In the genomic region with DNA sequence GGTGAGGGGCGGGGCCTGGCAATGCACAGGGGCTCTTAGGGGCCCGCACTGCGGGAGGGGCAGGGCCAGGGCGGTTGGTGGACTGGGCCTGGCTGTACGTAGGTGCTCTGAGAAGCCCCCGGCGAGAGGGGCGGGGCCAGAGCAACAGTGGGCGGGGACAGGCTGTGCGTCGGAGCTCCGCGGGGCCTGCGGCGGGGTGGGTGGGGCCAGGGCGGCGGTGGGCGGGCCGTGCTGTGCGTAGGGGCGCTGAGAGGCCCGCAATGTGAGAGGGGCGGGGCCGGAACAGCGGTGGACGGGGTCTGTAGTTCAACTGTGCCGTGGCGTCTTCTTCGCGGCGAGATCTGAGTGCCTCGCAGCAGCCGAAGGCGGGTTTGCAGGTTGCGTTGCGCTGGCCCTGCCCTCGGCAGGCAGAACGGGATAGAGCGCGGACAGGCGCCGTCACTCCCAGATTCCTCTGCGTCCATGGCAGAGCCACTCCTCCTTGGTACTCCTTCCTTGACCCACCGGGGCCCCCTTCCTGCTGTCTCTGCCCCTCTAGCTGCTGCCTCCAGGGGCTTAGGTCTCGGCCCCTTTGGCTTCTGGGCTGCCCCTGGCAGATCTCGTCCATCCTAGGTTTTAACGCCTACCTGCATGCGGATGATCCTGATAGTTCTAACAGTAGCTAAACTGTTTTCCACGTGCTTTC, we compare ENCODE assay signal across 1 cellular context.
A peak's percentile ranks its signal among the peaks of the same experiment; 100 is the strongest.
TF ChIP-seq lines count a peak whose summit lies in the region.

No MANE protein-coding gene starts in this region.

TF ChIP-seq in HepG2, 621 proteins besides CTCF, POLR2A, EP300 and RAD21 (continued from another document and continues in another):
- TF ChIP-seq, protein P1, sequence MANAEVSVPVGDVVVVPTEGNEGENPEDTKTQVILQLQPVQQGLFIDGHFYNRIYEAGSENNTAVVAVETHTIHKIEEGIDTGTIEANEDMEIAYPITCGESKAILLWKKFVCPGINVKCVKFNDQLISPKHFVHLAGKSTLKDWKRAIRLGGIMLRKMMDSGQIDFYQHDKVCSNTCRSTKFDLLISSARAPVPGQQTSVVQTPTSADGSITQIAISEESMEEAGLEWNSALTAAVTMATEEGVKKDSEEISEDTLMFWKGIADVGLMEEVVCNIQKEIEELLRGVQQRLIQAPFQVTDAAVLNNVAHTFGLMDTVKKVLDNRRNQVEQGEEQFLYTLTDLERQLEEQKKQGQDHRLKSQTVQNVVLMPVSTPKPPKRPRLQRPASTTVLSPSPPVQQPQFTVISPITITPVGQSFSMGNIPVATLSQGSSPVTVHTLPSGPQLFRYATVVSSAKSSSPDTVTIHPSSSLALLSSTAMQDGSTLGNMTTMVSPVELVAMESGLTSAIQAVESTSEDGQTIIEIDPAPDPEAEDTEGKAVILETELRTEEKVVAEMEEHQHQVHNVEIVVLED (CRISPR knock-in tag; IDR thresholded peaks at IDR 0.05; ENCODE audit: borderline replicate concordance): peak; percentile 64; the same call in 1 of the 2 replicates
- TF ChIP-seq HDAC2 (CRISPR knock-in tag; IDR thresholded peaks at IDR 0.05) (peak; percentile 34; the same call in 1 of the 2 replicates), ZC3H4 (CRISPR knock-in tag; IDR thresholded peaks at IDR 0.05; ENCODE audit: borderline replicate concordance) (no peak), HOXA3 (CRISPR knock-in tag; IDR thresholded peaks at IDR 0.05) (peak; percentile 69; the same call in 1 of the 2 replicates), SNRNP70 (IDR thresholded peaks at IDR 0.05; ENCODE audit: low read depth, low read length) (no peak), ZNF777 (CRISPR knock-in tag; IDR thresholded peaks at IDR 0.05) (peak; percentile 44), NR2C2 (CRISPR knock-in tag; IDR thresholded peaks at IDR 0.05; ENCODE audit: borderline replicate concordance) (no peak; the same call in 1 of the 2 replicates), RNF2 (conservative IDR thresholded peaks at IDR 0.05; ENCODE audit: low read depth) (peak; percentile 39; the same call in 1 of the 2 replicates), CHCHD3 (CRISPR knock-in tag; IDR thresholded peaks at IDR 0.05) (no peak), GABPB1 (CRISPR knock-in tag; IDR thresholded peaks at IDR 0.05) (peak; percentile 81), ZNF850 (CRISPR knock-in tag; conservative IDR thresholded peaks at IDR 0.05) (no peak), HIVEP1 (CRISPR knock-in tag; IDR thresholded peaks at IDR 0.05) (peak; percentile 57; the same call in 1 of the 2 replicates), NFKB2 (CRISPR knock-in tag; IDR thresholded peaks at IDR 0.05; ENCODE audit: borderline replicate concordance) (peak; percentile 68; the same call in 1 of the 2 replicates), ZSCAN21 (CRISPR knock-in tag; IDR thresholded peaks at IDR 0.05; ENCODE audit: borderline replicate concordance) (peak; percentile 69; the same call in 1 of the 2 replicates), SOX13 (IDR thresholded peaks at IDR 0.05) (no peak), SOX13 (CRISPR knock-in tag; conservative IDR thresholded peaks at IDR 0.05 in 1 of 2, IDR thresholded peaks at IDR 0.05 in 1 of 2) (no peak), CEBPB (IDR thresholded peaks at IDR 0.05; ENCODE audit: borderline replicate concordance, low read depth, low read length) (no peak), SIN3A (IDR thresholded peaks at IDR 0.05; ENCODE audit: borderline replicate concordance, low read depth, low read length) (peak; percentile 39; the same call in 1 of the 2 replicates), SMAD9 (CRISPR knock-in tag; IDR thresholded peaks at IDR 0.05) (no peak), ZNF552 (CRISPR knock-in tag; IDR thresholded peaks at IDR 0.05; ENCODE audit: borderline replicate concordance) (peak; percentile 57; the same call in 1 of the 2 replicates), MLLT10 (CRISPR knock-in tag; IDR thresholded peaks at IDR 0.05) (no peak), FOXA3 (CRISPR knock-in tag; IDR thresholded peaks at IDR 0.05) (0 out of 2 replicates have a peak, but pooled peaks have one; percentile 6), RXRB (CRISPR knock-in tag; IDR thresholded peaks at IDR 0.05; ENCODE audit: borderline replicate concordance) (peak; percentile 34; the same call in 1 of the 2 replicates), ARNTL (CRISPR knock-in tag; IDR thresholded peaks at IDR 0.05) (peak; percentile 49; the same call in 1 of the 2 replicates), ETV5 (CRISPR knock-in tag; IDR thresholded peaks at IDR 0.05; ENCODE audit: borderline replicate concordance) (peak; percentile 60; the same call in 1 of the 2 replicates)
- TF ChIP-seq, protein P2, sequence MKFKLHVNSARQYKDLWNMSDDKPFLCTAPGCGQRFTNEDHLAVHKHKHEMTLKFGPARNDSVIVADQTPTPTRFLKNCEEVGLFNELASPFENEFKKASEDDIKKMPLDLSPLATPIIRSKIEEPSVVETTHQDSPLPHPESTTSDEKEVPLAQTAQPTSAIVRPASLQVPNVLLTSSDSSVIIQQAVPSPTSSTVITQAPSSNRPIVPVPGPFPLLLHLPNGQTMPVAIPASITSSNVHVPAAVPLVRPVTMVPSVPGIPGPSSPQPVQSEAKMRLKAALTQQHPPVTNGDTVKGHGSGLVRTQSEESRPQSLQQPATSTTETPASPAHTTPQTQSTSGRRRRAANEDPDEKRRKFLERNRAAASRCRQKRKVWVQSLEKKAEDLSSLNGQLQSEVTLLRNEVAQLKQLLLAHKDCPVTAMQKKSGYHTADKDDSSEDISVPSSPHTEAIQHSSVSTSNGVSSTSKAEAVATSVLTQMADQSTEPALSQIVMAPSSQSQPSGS (CRISPR knock-in tag; IDR thresholded peaks at IDR 0.05): peak; percentile 16; the same call in 1 of the 2 replicates
- TF ChIP-seq, protein P3, sequence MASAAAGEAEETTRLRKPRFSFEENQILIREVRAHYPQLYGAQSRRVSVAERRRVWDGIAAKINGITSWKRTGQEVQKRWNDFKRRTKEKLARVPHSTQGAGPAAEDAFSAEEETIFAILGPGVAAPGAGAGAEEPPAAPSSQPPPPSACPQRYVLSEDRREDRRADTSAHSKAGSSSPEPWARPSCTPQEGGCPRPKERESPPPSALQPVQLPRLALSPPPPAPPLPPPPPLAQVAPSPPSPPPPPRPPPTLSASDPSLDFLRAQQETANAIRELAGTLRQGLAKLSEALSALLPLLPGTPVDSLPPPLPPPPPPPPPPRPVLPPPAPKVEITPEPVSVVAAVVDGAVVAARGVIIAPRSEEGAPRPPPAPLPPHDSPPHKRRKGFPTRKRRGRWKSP (CRISPR knock-in tag; IDR thresholded peaks at IDR 0.05): 0 out of 2 replicates have a peak, but pooled peaks have one; percentile 27
- TF ChIP-seq, protein P4, sequence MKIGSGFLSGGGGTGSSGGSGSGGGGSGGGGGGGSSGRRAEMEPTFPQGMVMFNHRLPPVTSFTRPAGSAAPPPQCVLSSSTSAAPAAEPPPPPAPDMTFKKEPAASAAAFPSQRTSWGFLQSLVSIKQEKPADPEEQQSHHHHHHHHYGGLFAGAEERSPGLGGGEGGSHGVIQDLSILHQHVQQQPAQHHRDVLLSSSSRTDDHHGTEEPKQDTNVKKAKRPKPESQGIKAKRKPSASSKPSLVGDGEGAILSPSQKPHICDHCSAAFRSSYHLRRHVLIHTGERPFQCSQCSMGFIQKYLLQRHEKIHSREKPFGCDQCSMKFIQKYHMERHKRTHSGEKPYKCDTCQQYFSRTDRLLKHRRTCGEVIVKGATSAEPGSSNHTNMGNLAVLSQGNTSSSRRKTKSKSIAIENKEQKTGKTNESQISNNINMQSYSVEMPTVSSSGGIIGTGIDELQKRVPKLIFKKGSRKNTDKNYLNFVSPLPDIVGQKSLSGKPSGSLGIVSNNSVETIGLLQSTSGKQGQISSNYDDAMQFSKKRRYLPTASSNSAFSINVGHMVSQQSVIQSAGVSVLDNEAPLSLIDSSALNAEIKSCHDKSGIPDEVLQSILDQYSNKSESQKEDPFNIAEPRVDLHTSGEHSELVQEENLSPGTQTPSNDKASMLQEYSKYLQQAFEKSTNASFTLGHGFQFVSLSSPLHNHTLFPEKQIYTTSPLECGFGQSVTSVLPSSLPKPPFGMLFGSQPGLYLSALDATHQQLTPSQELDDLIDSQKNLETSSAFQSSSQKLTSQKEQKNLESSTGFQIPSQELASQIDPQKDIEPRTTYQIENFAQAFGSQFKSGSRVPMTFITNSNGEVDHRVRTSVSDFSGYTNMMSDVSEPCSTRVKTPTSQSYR (CRISPR knock-in tag; IDR thresholded peaks at IDR 0.05; ENCODE audit: borderline replicate concordance): no peak
- TF ChIP-seq, protein P5, sequence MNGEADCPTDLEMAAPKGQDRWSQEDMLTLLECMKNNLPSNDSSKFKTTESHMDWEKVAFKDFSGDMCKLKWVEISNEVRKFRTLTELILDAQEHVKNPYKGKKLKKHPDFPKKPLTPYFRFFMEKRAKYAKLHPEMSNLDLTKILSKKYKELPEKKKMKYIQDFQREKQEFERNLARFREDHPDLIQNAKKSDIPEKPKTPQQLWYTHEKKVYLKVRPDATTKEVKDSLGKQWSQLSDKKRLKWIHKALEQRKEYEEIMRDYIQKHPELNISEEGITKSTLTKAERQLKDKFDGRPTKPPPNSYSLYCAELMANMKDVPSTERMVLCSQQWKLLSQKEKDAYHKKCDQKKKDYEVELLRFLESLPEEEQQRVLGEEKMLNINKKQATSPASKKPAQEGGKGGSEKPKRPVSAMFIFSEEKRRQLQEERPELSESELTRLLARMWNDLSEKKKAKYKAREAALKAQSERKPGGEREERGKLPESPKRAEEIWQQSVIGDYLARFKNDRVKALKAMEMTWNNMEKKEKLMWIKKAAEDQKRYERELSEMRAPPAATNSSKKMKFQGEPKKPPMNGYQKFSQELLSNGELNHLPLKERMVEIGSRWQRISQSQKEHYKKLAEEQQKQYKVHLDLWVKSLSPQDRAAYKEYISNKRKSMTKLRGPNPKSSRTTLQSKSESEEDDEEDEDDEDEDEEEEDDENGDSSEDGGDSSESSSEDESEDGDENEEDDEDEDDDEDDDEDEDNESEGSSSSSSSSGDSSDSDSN (CRISPR knock-in tag; IDR thresholded peaks at IDR 0.05): peak; percentile 36; the same call in 1 of the 2 replicates
- TF ChIP-seq, protein P6, sequence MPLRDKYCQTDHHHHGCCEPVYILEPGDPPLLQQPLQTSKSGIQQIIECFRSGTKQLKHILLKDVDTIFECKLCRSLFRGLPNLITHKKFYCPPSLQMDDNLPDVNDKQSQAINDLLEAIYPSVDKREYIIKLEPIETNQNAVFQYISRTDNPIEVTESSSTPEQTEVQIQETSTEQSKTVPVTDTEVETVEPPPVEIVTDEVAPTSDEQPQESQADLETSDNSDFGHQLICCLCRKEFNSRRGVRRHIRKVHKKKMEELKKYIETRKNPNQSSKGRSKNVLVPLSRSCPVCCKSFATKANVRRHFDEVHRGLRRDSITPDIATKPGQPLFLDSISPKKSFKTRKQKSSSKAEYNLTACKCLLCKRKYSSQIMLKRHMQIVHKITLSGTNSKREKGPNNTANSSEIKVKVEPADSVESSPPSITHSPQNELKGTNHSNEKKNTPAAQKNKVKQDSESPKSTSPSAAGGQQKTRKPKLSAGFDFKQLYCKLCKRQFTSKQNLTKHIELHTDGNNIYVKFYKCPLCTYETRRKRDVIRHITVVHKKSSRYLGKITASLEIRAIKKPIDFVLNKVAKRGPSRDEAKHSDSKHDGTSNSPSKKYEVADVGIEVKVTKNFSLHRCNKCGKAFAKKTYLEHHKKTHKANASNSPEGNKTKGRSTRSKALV (CRISPR knock-in tag; IDR thresholded peaks at IDR 0.05): no peak
- TF ChIP-seq, protein P7, sequence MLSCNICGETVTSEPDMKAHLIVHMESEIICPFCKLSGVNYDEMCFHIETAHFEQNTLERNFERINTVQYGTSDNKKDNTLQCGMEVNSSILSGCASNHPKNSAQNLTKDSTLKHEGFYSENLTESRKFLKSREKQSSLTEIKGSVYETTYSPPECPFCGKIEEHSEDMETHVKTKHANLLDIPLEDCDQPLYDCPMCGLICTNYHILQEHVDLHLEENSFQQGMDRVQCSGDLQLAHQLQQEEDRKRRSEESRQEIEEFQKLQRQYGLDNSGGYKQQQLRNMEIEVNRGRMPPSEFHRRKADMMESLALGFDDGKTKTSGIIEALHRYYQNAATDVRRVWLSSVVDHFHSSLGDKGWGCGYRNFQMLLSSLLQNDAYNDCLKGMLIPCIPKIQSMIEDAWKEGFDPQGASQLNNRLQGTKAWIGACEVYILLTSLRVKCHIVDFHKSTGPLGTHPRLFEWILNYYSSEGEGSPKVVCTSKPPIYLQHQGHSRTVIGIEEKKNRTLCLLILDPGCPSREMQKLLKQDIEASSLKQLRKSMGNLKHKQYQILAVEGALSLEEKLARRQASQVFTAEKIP (CRISPR knock-in tag; IDR thresholded peaks at IDR 0.05; ENCODE audit: borderline replicate concordance): no peak
- TF ChIP-seq, protein P8, sequence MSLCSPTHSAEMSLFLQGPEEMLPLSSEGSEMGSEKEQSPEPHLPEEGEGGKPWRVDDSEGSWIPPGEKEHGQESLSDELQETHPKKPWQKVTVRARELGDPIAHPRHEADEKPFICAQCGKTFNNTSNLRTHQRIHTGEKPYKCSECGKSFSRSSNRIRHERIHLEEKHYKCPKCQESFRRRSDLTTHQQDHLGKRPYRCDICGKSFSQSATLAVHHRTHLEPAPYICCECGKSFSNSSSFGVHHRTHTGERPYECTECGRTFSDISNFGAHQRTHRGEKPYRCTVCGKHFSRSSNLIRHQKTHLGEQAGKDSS (CRISPR knock-in tag; IDR thresholded peaks at IDR 0.05; ENCODE audit: borderline replicate concordance, low read depth): 0 out of 2 replicates have a peak, but pooled peaks have one; percentile 18
- TF ChIP-seq, protein P9, sequence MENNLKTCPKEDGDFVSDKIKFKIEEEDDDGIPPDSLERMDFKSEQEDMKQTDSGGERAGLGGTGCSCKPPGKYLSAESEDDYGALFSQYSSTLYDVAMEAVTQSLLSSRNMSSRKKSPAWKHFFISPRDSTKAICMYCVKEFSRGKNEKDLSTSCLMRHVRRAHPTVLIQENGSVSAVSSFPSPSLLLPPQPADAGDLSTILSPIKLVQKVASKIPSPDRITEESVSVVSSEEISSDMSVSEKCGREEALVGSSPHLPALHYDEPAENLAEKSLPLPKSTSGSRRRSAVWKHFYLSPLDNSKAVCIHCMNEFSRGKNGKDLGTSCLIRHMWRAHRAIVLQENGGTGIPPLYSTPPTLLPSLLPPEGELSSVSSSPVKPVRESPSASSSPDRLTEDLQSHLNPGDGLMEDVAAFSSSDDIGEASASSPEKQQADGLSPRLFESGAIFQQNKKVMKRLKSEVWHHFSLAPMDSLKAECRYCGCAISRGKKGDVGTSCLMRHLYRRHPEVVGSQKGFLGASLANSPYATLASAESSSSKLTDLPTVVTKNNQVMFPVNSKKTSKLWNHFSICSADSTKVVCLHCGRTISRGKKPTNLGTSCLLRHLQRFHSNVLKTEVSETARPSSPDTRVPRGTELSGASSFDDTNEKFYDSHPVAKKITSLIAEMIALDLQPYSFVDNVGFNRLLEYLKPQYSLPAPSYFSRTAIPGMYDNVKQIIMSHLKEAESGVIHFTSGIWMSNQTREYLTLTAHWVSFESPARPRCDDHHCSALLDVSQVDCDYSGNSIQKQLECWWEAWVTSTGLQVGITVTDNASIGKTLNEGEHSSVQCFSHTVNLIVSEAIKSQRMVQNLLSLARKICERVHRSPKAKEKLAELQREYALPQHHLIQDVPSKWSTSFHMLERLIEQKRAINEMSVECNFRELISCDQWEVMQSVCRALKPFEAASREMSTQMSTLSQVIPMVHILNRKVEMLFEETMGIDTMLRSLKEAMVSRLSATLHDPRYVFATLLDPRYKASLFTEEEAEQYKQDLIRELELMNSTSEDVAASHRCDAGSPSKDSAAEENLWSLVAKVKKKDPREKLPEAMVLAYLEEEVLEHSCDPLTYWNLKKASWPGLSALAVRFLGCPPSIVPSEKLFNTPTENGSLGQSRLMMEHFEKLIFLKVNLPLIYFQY (CRISPR knock-in tag; IDR thresholded peaks at IDR 0.05; ENCODE audit: borderline replicate concordance): peak; percentile 30; the same call in 1 of the 2 replicates
